1 cellular context compared by ENCODE assay signal in the genomic region with DNA sequence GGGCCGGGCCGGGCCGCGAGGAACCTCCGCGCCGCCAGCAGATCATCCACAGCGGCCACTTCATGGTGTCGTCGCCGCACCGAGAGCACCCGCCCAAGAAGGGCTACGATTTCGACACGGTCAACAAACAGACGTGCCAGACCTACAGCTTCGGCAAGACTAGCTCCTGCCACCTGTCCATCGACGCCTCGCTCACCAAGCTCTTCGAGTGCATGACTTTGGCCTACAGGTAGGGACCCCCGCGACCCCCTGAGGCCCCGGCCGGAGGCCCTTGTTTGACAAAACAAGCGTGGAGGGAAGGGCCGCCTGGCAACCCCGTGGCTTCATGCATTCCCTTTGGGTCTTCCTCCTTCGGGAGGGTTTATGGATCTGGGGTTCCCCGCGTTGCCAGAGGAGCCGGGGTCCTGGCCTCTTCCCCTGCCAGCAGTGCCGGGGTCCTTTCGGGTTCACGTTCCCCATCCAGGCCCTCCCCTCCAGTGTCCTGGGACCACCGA.
TF ChIP-seq lines count a peak whose summit lies in the region.

No MANE protein-coding gene starts in this region.

TF ChIP-seq in K562, 482 proteins besides CTCF, POLR2A, EP300 and RAD21 (continues in another document):
- TF ChIP-seq TEAD2 (tag; IDR thresholded peaks at IDR 0.05) (no peak), CBFA2T2 (conservative IDR thresholded peaks at IDR 0.05) (no peak), RHOXF2B (CRISPR knock-in tag; conservative IDR thresholded peaks at IDR 0.05) (no peak), ZNF75A (CRISPR knock-in tag; IDR thresholded peaks at IDR 0.05) (no peak), EP400 (IDR thresholded peaks at IDR 0.05) (no peak), SAFB2 (IDR thresholded peaks at IDR 0.05; ENCODE audit: borderline replicate concordance, low read depth, low read length, severe bottlenecking) (no peak), POLR3A (IDR thresholded peaks at IDR 0.05; ENCODE audit: borderline replicate concordance, extremely low read depth, insufficient read depth, insufficient read length) (no peak), NFYB (IDR thresholded peaks at IDR 0.05; ENCODE audit: extremely low read depth, insufficient read length) (no peak), CCNT2 (IDR thresholded peaks at IDR 0.05; ENCODE audit: borderline replicate concordance, extremely low read depth, insufficient read length, low read depth, low read length) (no peak), RBM34 (IDR thresholded peaks at IDR 0.05; ENCODE audit: borderline replicate concordance, insufficient read depth, low read length) (no peak), CCAR2 (IDR thresholded peaks at IDR 0.05; ENCODE audit: low read depth, low read length) (no peak), MAZ (CRISPR knock-in tag; conservative IDR thresholded peaks at IDR 0.05 in 1 of 2, IDR thresholded peaks at IDR 0.05 in 1 of 2) (no peak; a peak in 1 of 4 replicates), TAF9B (IDR thresholded peaks at IDR 0.05; ENCODE audit: partially characterized antibody) (no peak), POLR2AphosphoS2 (IDR thresholded peaks at IDR 0.05; ENCODE audit: low read length) (no peak), TGIF2 (CRISPR knock-in tag; IDR thresholded peaks at IDR 0.05) (0 out of 2 replicates have a peak, but pooled peaks have one; percentile 31), ILF3 (IDR thresholded peaks at IDR 0.05; ENCODE audit: borderline replicate concordance) (no peak), GABPB2 (CRISPR knock-in tag; conservative IDR thresholded peaks at IDR 0.05) (no peak), ZBTB7A (IDR thresholded peaks at IDR 0.05; ENCODE audit: borderline replicate concordance, control insufficient read depth, low read depth, low read length) (peak; percentile 87), BMI1 (IDR thresholded peaks at IDR 0.05; ENCODE audit: low read length) (no peak), L3MBTL2 (IDR thresholded peaks at IDR 0.05) (0 out of 2 replicates have a peak, but pooled peaks have one; percentile 10), CSDE1 (IDR thresholded peaks at IDR 0.05) (no peak), EGR1 (conservative IDR thresholded peaks at IDR 0.05) (no peak), ARNT (IDR thresholded peaks at IDR 0.05) (no peak)
- TF ChIP-seq, protein P1, sequence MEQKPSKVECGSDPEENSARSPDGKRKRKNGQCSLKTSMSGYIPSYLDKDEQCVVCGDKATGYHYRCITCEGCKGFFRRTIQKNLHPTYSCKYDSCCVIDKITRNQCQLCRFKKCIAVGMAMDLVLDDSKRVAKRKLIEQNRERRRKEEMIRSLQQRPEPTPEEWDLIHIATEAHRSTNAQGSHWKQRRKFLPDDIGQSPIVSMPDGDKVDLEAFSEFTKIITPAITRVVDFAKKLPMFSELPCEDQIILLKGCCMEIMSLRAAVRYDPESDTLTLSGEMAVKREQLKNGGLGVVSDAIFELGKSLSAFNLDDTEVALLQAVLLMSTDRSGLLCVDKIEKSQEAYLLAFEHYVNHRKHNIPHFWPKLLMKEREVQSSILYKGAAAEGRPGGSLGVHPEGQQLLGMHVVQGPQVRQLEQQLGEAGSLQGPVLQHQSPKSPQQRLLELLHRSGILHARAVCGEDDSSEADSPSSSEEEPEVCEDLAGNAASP (IDR thresholded peaks at IDR 0.05): no peak
- TF ChIP-seq, protein P2, sequence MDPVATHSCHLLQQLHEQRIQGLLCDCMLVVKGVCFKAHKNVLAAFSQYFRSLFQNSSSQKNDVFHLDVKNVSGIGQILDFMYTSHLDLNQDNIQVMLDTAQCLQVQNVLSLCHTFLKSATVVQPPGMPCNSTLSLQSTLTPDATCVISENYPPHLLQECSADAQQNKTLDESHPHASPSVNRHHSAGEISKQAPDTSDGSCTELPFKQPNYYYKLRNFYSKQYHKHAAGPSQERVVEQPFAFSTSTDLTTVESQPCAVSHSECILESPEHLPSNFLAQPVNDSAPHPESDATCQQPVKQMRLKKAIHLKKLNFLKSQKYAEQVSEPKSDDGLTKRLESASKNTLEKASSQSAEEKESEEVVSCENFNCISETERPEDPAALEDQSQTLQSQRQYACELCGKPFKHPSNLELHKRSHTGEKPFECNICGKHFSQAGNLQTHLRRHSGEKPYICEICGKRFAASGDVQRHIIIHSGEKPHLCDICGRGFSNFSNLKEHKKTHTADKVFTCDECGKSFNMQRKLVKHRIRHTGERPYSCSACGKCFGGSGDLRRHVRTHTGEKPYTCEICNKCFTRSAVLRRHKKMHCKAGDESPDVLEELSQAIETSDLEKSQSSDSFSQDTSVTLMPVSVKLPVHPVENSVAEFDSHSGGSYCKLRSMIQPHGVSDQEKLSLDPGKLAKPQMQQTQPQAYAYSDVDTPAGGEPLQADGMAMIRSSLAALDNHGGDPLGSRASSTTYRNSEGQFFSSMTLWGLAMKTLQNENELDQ (CRISPR knock-in tag; IDR thresholded peaks at IDR 0.05; ENCODE audit: borderline replicate concordance): no peak
- TF ChIP-seq, protein P3, sequence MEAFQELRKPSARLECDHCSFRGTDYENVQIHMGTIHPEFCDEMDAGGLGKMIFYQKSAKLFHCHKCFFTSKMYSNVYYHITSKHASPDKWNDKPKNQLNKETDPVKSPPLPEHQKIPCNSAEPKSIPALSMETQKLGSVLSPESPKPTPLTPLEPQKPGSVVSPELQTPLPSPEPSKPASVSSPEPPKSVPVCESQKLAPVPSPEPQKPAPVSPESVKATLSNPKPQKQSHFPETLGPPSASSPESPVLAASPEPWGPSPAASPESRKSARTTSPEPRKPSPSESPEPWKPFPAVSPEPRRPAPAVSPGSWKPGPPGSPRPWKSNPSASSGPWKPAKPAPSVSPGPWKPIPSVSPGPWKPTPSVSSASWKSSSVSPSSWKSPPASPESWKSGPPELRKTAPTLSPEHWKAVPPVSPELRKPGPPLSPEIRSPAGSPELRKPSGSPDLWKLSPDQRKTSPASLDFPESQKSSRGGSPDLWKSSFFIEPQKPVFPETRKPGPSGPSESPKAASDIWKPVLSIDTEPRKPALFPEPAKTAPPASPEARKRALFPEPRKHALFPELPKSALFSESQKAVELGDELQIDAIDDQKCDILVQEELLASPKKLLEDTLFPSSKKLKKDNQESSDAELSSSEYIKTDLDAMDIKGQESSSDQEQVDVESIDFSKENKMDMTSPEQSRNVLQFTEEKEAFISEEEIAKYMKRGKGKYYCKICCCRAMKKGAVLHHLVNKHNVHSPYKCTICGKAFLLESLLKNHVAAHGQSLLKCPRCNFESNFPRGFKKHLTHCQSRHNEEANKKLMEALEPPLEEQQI (IDR thresholded peaks at IDR 0.05): no peak
- TF ChIP-seq, protein P4, sequence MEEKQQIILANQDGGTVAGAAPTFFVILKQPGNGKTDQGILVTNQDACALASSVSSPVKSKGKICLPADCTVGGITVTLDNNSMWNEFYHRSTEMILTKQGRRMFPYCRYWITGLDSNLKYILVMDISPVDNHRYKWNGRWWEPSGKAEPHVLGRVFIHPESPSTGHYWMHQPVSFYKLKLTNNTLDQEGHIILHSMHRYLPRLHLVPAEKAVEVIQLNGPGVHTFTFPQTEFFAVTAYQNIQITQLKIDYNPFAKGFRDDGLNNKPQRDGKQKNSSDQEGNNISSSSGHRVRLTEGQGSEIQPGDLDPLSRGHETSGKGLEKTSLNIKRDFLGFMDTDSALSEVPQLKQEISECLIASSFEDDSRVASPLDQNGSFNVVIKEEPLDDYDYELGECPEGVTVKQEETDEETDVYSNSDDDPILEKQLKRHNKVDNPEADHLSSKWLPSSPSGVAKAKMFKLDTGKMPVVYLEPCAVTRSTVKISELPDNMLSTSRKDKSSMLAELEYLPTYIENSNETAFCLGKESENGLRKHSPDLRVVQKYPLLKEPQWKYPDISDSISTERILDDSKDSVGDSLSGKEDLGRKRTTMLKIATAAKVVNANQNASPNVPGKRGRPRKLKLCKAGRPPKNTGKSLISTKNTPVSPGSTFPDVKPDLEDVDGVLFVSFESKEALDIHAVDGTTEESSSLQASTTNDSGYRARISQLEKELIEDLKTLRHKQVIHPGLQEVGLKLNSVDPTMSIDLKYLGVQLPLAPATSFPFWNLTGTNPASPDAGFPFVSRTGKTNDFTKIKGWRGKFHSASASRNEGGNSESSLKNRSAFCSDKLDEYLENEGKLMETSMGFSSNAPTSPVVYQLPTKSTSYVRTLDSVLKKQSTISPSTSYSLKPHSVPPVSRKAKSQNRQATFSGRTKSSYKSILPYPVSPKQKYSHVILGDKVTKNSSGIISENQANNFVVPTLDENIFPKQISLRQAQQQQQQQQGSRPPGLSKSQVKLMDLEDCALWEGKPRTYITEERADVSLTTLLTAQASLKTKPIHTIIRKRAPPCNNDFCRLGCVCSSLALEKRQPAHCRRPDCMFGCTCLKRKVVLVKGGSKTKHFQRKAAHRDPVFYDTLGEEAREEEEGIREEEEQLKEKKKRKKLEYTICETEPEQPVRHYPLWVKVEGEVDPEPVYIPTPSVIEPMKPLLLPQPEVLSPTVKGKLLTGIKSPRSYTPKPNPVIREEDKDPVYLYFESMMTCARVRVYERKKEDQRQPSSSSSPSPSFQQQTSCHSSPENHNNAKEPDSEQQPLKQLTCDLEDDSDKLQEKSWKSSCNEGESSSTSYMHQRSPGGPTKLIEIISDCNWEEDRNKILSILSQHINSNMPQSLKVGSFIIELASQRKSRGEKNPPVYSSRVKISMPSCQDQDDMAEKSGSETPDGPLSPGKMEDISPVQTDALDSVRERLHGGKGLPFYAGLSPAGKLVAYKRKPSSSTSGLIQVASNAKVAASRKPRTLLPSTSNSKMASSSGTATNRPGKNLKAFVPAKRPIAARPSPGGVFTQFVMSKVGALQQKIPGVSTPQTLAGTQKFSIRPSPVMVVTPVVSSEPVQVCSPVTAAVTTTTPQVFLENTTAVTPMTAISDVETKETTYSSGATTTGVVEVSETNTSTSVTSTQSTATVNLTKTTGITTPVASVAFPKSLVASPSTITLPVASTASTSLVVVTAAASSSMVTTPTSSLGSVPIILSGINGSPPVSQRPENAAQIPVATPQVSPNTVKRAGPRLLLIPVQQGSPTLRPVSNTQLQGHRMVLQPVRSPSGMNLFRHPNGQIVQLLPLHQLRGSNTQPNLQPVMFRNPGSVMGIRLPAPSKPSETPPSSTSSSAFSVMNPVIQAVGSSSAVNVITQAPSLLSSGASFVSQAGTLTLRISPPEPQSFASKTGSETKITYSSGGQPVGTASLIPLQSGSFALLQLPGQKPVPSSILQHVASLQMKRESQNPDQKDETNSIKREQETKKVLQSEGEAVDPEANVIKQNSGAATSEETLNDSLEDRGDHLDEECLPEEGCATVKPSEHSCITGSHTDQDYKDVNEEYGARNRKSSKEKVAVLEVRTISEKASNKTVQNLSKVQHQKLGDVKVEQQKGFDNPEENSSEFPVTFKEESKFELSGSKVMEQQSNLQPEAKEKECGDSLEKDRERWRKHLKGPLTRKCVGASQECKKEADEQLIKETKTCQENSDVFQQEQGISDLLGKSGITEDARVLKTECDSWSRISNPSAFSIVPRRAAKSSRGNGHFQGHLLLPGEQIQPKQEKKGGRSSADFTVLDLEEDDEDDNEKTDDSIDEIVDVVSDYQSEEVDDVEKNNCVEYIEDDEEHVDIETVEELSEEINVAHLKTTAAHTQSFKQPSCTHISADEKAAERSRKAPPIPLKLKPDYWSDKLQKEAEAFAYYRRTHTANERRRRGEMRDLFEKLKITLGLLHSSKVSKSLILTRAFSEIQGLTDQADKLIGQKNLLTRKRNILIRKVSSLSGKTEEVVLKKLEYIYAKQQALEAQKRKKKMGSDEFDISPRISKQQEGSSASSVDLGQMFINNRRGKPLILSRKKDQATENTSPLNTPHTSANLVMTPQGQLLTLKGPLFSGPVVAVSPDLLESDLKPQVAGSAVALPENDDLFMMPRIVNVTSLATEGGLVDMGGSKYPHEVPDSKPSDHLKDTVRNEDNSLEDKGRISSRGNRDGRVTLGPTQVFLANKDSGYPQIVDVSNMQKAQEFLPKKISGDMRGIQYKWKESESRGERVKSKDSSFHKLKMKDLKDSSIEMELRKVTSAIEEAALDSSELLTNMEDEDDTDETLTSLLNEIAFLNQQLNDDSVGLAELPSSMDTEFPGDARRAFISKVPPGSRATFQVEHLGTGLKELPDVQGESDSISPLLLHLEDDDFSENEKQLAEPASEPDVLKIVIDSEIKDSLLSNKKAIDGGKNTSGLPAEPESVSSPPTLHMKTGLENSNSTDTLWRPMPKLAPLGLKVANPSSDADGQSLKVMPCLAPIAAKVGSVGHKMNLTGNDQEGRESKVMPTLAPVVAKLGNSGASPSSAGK (IDR thresholded peaks at IDR 0.05): peak; percentile 74; the same call in 1 of the 2 replicates
- TF ChIP-seq, protein P5, sequence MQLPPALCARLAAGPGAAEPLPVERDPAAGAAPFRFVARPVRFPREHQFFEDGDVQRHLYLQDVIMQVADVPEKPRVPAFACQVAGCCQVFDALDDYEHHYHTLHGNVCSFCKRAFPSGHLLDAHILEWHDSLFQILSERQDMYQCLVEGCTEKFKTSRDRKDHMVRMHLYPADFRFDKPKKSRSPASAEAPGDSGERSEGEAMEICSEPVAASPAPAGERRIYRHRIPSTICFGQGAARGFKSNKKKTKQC (CRISPR knock-in tag; IDR thresholded peaks at IDR 0.05): no peak
- TF ChIP-seq, protein P6, sequence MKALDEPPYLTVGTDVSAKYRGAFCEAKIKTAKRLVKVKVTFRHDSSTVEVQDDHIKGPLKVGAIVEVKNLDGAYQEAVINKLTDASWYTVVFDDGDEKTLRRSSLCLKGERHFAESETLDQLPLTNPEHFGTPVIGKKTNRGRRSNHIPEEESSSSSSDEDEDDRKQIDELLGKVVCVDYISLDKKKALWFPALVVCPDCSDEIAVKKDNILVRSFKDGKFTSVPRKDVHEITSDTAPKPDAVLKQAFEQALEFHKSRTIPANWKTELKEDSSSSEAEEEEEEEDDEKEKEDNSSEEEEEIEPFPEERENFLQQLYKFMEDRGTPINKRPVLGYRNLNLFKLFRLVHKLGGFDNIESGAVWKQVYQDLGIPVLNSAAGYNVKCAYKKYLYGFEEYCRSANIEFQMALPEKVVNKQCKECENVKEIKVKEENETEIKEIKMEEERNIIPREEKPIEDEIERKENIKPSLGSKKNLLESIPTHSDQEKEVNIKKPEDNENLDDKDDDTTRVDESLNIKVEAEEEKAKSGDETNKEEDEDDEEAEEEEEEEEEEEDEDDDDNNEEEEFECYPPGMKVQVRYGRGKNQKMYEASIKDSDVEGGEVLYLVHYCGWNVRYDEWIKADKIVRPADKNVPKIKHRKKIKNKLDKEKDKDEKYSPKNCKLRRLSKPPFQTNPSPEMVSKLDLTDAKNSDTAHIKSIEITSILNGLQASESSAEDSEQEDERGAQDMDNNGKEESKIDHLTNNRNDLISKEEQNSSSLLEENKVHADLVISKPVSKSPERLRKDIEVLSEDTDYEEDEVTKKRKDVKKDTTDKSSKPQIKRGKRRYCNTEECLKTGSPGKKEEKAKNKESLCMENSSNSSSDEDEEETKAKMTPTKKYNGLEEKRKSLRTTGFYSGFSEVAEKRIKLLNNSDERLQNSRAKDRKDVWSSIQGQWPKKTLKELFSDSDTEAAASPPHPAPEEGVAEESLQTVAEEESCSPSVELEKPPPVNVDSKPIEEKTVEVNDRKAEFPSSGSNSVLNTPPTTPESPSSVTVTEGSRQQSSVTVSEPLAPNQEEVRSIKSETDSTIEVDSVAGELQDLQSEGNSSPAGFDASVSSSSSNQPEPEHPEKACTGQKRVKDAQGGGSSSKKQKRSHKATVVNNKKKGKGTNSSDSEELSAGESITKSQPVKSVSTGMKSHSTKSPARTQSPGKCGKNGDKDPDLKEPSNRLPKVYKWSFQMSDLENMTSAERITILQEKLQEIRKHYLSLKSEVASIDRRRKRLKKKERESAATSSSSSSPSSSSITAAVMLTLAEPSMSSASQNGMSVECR (CRISPR knock-in tag; IDR thresholded peaks at IDR 0.05): peak; percentile 83
- TF ChIP-seq, protein P7, sequence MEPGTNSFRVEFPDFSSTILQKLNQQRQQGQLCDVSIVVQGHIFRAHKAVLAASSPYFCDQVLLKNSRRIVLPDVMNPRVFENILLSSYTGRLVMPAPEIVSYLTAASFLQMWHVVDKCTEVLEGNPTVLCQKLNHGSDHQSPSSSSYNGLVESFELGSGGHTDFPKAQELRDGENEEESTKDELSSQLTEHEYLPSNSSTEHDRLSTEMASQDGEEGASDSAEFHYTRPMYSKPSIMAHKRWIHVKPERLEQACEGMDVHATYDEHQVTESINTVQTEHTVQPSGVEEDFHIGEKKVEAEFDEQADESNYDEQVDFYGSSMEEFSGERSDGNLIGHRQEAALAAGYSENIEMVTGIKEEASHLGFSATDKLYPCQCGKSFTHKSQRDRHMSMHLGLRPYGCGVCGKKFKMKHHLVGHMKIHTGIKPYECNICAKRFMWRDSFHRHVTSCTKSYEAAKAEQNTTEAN (CRISPR knock-in tag; IDR thresholded peaks at IDR 0.05): 0 out of 2 replicates have a peak, but pooled peaks have one; percentile 53
